Comparison of ENCODE assay signal across 9 cellular contexts in genomic region chr17:76246080-76247066, GRCh38. TPM values are rescaled to one million over a fixed set of nuclear protein-coding genes. Genes with fewer than 3 reads are reported as not detected.
DNase-seq lines count a peak whose midpoint lies in the region; ATAC-seq and TF ChIP-seq lines count a peak whose summit lies in the region.
"Had no signal": no experiment of that assay in that cellular context is flagged by ENCODE, and none has a peak within 500 bp of the region (broad histone marks: within the 10 kb centered on the region; RNA-seq: fewer than 3 reads in every experiment).

No MANE protein-coding gene starts in this region.

- no peaks in the 10 kb centered on the region for H3K36me3 Mint-ChIP-seq in activated naive CD4-positive, alpha-beta T cell treated with anti-CD3 and anti-CD28 coated beads for 36 hours (ENCODE audit: low read depth)
- H3K36me3 Mint-ChIP-seq in nephron progenitor cell (ENCODE audit: low read depth): no peaks in the 10 kb centered on the region

- CTCF ChIA-PET in activated naive CD4-positive, alpha-beta T cell treated with anti-CD3 and anti-CD28 coated beads for 36 hours (lab: Charles Lee): interaction anchor here (0.6 to 2.5 kb wide), 13 partner anchors 8 to 194 kb away, joined by 3 to 24 read pairs (median 4); partner anchors contain the start of gene UBALD2

- H3K4me1 Mint-ChIP-seq in activated naive CD4-positive, alpha-beta T cell treated with anti-CD3 and anti-CD28 coated beads for 36 hours (ENCODE audit: low read depth): peaks cover 69% of the 10 kb centered on the region
- H3K4me1 Mint-ChIP-seq in nephron progenitor cell: peaks cover 64% of the 10 kb centered on the region

- H3K27me3 Mint-ChIP-seq in activated naive CD4-positive, alpha-beta T cell treated with anti-CD3 and anti-CD28 coated beads for 36 hours (ENCODE audit: low read depth): no peaks in the 10 kb centered on the region
- peaks cover 37% of the 10 kb centered on the region for H3K27me3 Mint-ChIP-seq in nephron progenitor cell (ENCODE audit: low read depth, poor library complexity)

- H3K9me3 Mint-ChIP-seq in activated naive CD4-positive, alpha-beta T cell treated with anti-CD3 and anti-CD28 coated beads for 36 hours: no peaks in the 10 kb centered on the region
- no peaks in the 10 kb centered on the region for H3K9me3 Mint-ChIP-seq in nephron progenitor cell

- peak; percentile 90 for ATAC-seq in GM18502 (IDR thresholded peaks at IDR 0.05; ENCODE audit: poor library complexity, unreplicated experiment)
- peak; percentile 89 for ATAC-seq in GM21576 (IDR thresholded peaks at IDR 0.05; ENCODE audit: unreplicated experiment)
- ATAC-seq in omental fat pad (ENCODE audit: low FRiP score): no peak

- no peak overlapping the region for H3K4me3 ChIP-seq in Jurkat, Clone E6-1 (ENCODE audit: low read length)
- H3K4me3 ChIP-seq: tibial artery had no signal

- DNase-seq in Jurkat, Clone E6-1 (ENCODE audit: low read depth, low spot score): peak; percentile 67
- DNase-seq in activated naive CD4-positive, alpha-beta T cell treated with anti-CD3 and anti-CD28 coated beads for 36 hours: peak; percentile 86
- DNase-seq in nephron progenitor cell (peak; percentile 38), NCI-H1436 (lab: John Stamatoyannopoulos, UW) (no peak), NCI-H748 (lab: John Stamatoyannopoulos, UW; ENCODE audit: unreplicated experiment) (no peak), omental fat pad (ENCODE audit: low spot score) (no peak)

- intact Hi-C loops in activated naive CD4-positive, alpha-beta T cell treated with anti-CD3 and anti-CD28 coated beads for 36 hours (cut with micrococcal nuclease): loop anchor here (1.0 kb wide), 3 partner anchors 9 to 54 kb away; no protein-coding TSS in a partner anchor

- H3K4me3 Mint-ChIP-seq in activated naive CD4-positive, alpha-beta T cell treated with anti-CD3 and anti-CD28 coated beads for 36 hours: peak overlapping the region; percentile 55
- H3K4me3 Mint-ChIP-seq in nephron progenitor cell: peak overlapping the region; percentile 65

- TF ChIP-seq CTCF in nephron progenitor cell (IDR thresholded peaks at IDR 0.05): no peak
- TF ChIP-seq CTCF in omental fat pad (IDR thresholded peaks at IDR 0.05): no peak

- peak overlapping the region; percentile 79 for H3K27ac Mint-ChIP-seq in activated naive CD4-positive, alpha-beta T cell treated with anti-CD3 and anti-CD28 coated beads for 36 hours
- peak overlapping the region; percentile 93 for H3K27ac Mint-ChIP-seq in nephron progenitor cell

RNA-seq across cellular contexts. Expression of gene RNF157, which starts 6.1 kb away (rescaled TPM):
- 11.0 TPM for polyA plus RNA-seq in Jurkat, Clone E6-1 (2012; ENCODE audit: insufficient read depth, insufficient read length)
- total RNA-seq in activated naive CD4-positive, alpha-beta T cell treated with anti-CD3 and anti-CD28 coated beads for 36 hours: 10 to 100 TPM; 38.1 to 45.3 TPM
- total RNA-seq in omental fat pad: 10 to 100 TPM in 3 of 4 donors, 1 to 10 TPM in 1; 8.4 to 23.5 (median 17.4) TPM

RNA-seq across cellular contexts. Expression of gene UBALD2, which starts 18.8 kb away (rescaled TPM):
- 90.1 TPM for polyA plus RNA-seq in Jurkat, Clone E6-1 (2012; ENCODE audit: insufficient read depth, insufficient read length)
- total RNA-seq in activated naive CD4-positive, alpha-beta T cell treated with anti-CD3 and anti-CD28 coated beads for 36 hours: 100 to 1,000 TPM; 467 to 472 TPM
- 10 to 100 TPM in 2 of 4 donors, 1 to 10 TPM in 2; 7.0 to 25.9 (median 13.7) TPM for total RNA-seq in omental fat pad

Comparison
In these comparisons a context has a peak if more than half of its experiments do, and no peak if none do; other contexts are left out.
1. DNase-seq: peak in Jurkat, Clone E6-1 (single experiment), activated naive CD4-positive, alpha-beta T cell treated with anti-CD3 and anti-CD28 coated beads for 36 hours (single experiment) and nephron progenitor cell (single experiment); none in NCI-H1436 (single experiment), NCI-H748 (single experiment) and omental fat pad (single experiment).
2. RNA of gene UBALD2, which starts 18.8 kb away (total RNA-seq): 467 to 472 TPM in activated naive CD4-positive, alpha-beta T cell treated with anti-CD3 and anti-CD28 coated beads for 36 hours; 7.0 to 25.9 TPM in omental fat pad; every median in the first group is over 10 times any median in the second.